Comparison of ENCODE assay signal across 8 cellular contexts in genomic region chr12:3097186-3097804, GRCh38. TPM values are rescaled to one million over a fixed set of nuclear protein-coding genes. Genes with fewer than 3 reads are reported as not detected.
DNase-seq lines count a peak whose midpoint lies in the region; ATAC-seq and TF ChIP-seq lines count a peak whose summit lies in the region.

No MANE protein-coding gene starts in this region.

- WGBS in body of pancreas, 2 donors = 53 to 54% methylated on average over 10 of the region's 10 CpGs

- H3K27ac ChIP-seq in body of pancreas = peak overlapping the region in 2 of 4 donors; percentile 65 to 78
- no peak overlapping the region for H3K27ac ChIP-seq in effector memory CD4-positive, alpha-beta T cell (ENCODE audit: insufficient read depth, low read length, poor library complexity, severe bottlenecking)

- ATAC-seq in body of pancreas = peak; percentile 80

- H3K9me3 ChIP-seq in body of pancreas = no peaks in the 10 kb centered on the region
- no peaks in the 10 kb centered on the region for H3K9me3 ChIP-seq in effector memory CD4-positive, alpha-beta T cell (ENCODE audit: control insufficient read depth, low read length)

- TF ChIP-seq CTCF in body of pancreas (IDR thresholded peaks at IDR 0.05) = no peak

- intact Hi-C loops in body of pancreas (cut with DNase I) = no loop called here

- peaks cover 6% of the 10 kb centered on the region for H3K4me1 ChIP-seq in body of pancreas
- peaks cover 6% of the 10 kb centered on the region for H3K4me1 ChIP-seq in effector memory CD4-positive, alpha-beta T cell (ENCODE audit: control insufficient read depth, insufficient read depth, low read length, poor library complexity, severe bottlenecking)

- DNase-seq in LoVo (ENCODE audit: low spot score) (peak; percentile 63), body of pancreas (peak; percentile 64 to 85 (median 71)), kidney tubule cell (ENCODE audit: low spot score) (peak; percentile 63), stromal cell of bone marrow (ENCODE audit: low read depth) (peak; percentile 37), NCI-H187 (lab: John Stamatoyannopoulos, UW) (no peak), T-helper 9 cell (no peak)
- no peak for DNase-seq in effector memory CD4-positive, alpha-beta T cell
- DNase-seq in activated CD4-positive, alpha-beta T cell treated with anti-CD3 and anti-CD28 coated beads, Interleukin-2, amount 50 U/mL, for 4 hours = no peak

- H3K36me3 ChIP-seq in body of pancreas (replicated peaks in 1 of 2; ENCODE audit: insufficient read depth in 1 of 2, low read depth in 2 of 2) = no peaks in the 10 kb centered on the region
- H3K36me3 ChIP-seq in effector memory CD4-positive, alpha-beta T cell (ENCODE audit: control insufficient read depth, insufficient read depth, low read length) = no peaks in the 10 kb centered on the region

- H3K4me3 ChIP-seq in body of pancreas = no peak overlapping the region
- no peak overlapping the region for H3K4me3 ChIP-seq in effector memory CD4-positive, alpha-beta T cell (ENCODE audit: insufficient read depth, low read depth, low read length, poor library complexity, severe bottlenecking)

- no peak for TF ChIP-seq POLR2A in body of pancreas (IDR thresholded peaks at IDR 0.05)

- H3K27me3 ChIP-seq in body of pancreas = no peaks in the 10 kb centered on the region
- H3K27me3 ChIP-seq in effector memory CD4-positive, alpha-beta T cell (replicated peaks; ENCODE audit: control insufficient read depth, insufficient read depth, low read length, poor library complexity, severe bottlenecking) = no peaks in the 10 kb centered on the region

RNA-seq across cellular contexts. Expression of gene TSPAN9, which starts 20.1 kb away (rescaled TPM):
- total RNA-seq in body of pancreas = 10 to 100 TPM; 14.0 to 18.5 TPM

Comparison
In these comparisons a context has a peak if more than half of its experiments do, and no peak if none do; other contexts are left out.
1. DNase-seq: peak in LoVo (single experiment), body of pancreas (4 of 4), kidney tubule cell (single experiment) and stromal cell of bone marrow (single experiment); none in NCI-H187 (0 of 2), T-helper 9 cell (single experiment), effector memory CD4-positive, alpha-beta T cell (0 of 3) and activated CD4-positive, alpha-beta T cell treated with anti-CD3 and anti-CD28 coated beads, Interleukin-2, amount 50 U/mL, for 4 hours (0 of 2).